ENCODE assay signal across 19 cellular contexts in the genomic region with DNA sequence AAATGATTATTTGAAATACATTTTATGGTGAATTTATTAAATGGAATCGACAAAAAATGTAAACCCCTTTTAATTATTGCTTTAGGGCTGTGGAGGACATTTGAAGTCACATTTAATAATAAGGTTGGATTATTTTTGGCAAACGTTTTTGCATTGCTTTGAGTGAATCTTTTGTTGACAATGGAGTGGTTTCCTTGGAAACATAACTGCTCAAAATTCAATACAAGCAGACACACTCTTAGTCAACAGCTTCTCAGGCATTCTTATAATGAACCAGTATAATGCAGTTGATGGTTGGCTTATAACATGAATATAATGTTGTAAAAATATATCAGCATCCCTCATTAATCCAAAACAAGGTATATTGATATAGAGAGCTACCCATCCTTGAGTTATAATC.
A peak's percentile ranks its signal among the peaks of the same experiment; 100 is the strongest.
DNase-seq lines count a peak whose midpoint lies in the region; ATAC-seq and TF ChIP-seq lines count a peak whose summit lies in the region.
"Had no signal": no experiment of that assay in that cellular context is flagged by ENCODE, and none has a peak within 500 bp of the region (broad histone marks: within the 10 kb centered on the region; RNA-seq: fewer than 3 reads in every experiment).

No MANE protein-coding gene starts in this region.

- peak; percentile 4 for DNase-seq in DMS79 treated with DMSO at 0.1 percent for 48 hours (lab: John Stamatoyannopoulos, UW)
- peak; percentile 44 for DNase-seq in NCI-H146 (lab: John Stamatoyannopoulos, UW)
- DNase-seq in NCI-H2227 treated with DMSO at 0.1 percent for 48 hours (lab: John Stamatoyannopoulos, UW): peak; percentile 50
- peak; percentile 22 for DNase-seq in choroid plexus epithelial cell (ENCODE audit: low read depth)
- no peak for DNase-seq in stimulated activated CD4-positive, alpha-beta T cell treated with anti-CD3 and anti-CD28 coated beads, Interleukin-4, amount 100 ng/mL, for 4 hours
- DNase-seq in SKM-1 treated with dmso at 0.1 percent for 144 hours (lab: John Stamatoyannopoulos, UW; ENCODE audit: unreplicated experiment): no peak
- DNase-seq in NCI-H2107 treated with DMSO at 0.1 percent for 48 hours (lab: John Stamatoyannopoulos, UW; ENCODE audit: unreplicated experiment): no peak
- DNase-seq: CD8-positive, alpha-beta T cell; GF-D8; H9; NCI-H1048; NCI-H187; NCI-H226; NCI-H524; Right ventricle myocardium superior; T-cell; T-helper 9 cell had no signal

- no peak overlapping the region for H3K4me3 ChIP-seq in choroid plexus epithelial cell (ENCODE audit: low read depth, low read length)
- H3K4me3 ChIP-seq: BLaER1 treated with 17β-estradiol and CSF1 and Interleukin-3, amounts not matched to agents 10 nM and 100 nM had no signal

- no peak for ATAC-seq in HG02938 (IDR thresholded peaks at IDR 0.05; ENCODE audit: unreplicated experiment)
- ATAC-seq: CD8-positive, alpha-beta T cell; T-cell had no signal

- no peak for TF ChIP-seq CTCF in choroid plexus epithelial cell (conservative IDR thresholded peaks at IDR 0.05; ENCODE audit: low read depth, low read length)

Comparison
In these comparisons a context has a peak if more than half of its experiments do, and no peak if none do; other contexts are left out.
1. DNase-seq: peak in DMS79 treated with DMSO at 0.1 percent for 48 hours (single experiment), NCI-H146 (single experiment), NCI-H2227 treated with DMSO at 0.1 percent for 48 hours (single experiment) and choroid plexus epithelial cell (single experiment); none in stimulated activated CD4-positive, alpha-beta T cell treated with anti-CD3 and anti-CD28 coated beads, Interleukin-4, amount 100 ng/mL, for 4 hours (0 of 2), SKM-1 treated with dmso at 0.1 percent for 144 hours (single experiment) and NCI-H2107 treated with DMSO at 0.1 percent for 48 hours (single experiment).